Comparison of ENCODE assay signal across 12 cellular contexts in the genomic region with DNA sequence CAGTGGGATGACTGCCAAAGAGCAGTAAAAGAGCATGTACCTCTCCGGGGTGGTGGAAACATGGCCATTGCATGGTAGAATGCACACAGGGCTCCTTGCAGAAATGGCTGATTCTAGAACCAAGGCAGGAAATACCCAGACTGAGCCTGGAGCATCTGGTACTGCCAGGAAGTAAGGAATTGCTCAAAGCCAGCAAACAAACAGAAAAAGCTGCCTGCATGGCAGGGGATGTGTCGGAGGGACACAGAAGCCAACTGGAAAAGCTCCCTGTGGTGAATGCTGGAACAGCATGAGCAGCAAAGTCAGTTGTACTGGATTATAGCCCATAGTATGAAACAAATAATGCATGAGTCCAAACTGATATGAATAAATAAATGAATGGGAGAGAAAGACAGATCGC.
A peak's percentile ranks its signal among the peaks of the same experiment; 100 is the strongest.
DNase-seq lines count a peak whose midpoint lies in the region; ATAC-seq and TF ChIP-seq lines count a peak whose summit lies in the region.
"Had no signal": no experiment of that assay in that cellular context is flagged by ENCODE, and none has a peak within 500 bp of the region (broad histone marks: within the 10 kb centered on the region; RNA-seq: fewer than 3 reads in every experiment).

No MANE protein-coding gene starts in this region.

- H3K9ac ChIP-seq in BLaER1 treated with 17β-estradiol and CSF1 and Interleukin-3, amounts not matched to agents 10 nM and 100 nM: no peak overlapping the region
- no peak overlapping the region for H3K9ac ChIP-seq in HCT116 (ENCODE audit: low read length)

- no peak overlapping the region for H2AFZ ChIP-seq in HCT116 (ENCODE audit: low read depth, low read length, poor library complexity, severe bottlenecking)

- RAD21 ChIA-PET in HCT116 (lab: Charles Lee; ENCODE audit: low non-redundant PET in 1 of 2, low total read pairs in 2 of 2, uncharacterized antibody in 2 of 2, unreplicated experiment in 2 of 2): no interaction called here

- peak overlapping the region in 8 of 11 experiments; percentile 1 to 60 (median 30); a peak in 11 of 22 replicates for H3K4me2 ChIP-seq in BLaER1 treated with 17β-estradiol and CSF1 and Interleukin-3, amounts not matched to agents 10 nM and 100 nM
- no peak overlapping the region for H3K4me2 ChIP-seq in HCT116 (ENCODE audit: low read length)

- peaks cover 0 to 22% (median 11%) of the 10 kb centered on the region in 11 experiments; a peak in 12 of 22 replicates for H4K20me1 ChIP-seq in BLaER1 treated with 17β-estradiol and CSF1 and Interleukin-3, amounts not matched to agents 10 nM and 100 nM
- no peaks in the 10 kb centered on the region for H4K20me1 ChIP-seq in HCT116 (ENCODE audit: insufficient read depth)

- peaks cover 0 to 9% (median 6%) of the 10 kb centered on the region in 11 experiments; a peak in 9 of 22 replicates for H3K9me3 ChIP-seq in BLaER1 treated with 17β-estradiol and CSF1 and Interleukin-3, amounts not matched to agents 10 nM and 100 nM (replicated peaks in 1 of 11)
- H3K9me3 ChIP-seq in HCT116 (ENCODE audit: control insufficient read depth in 1 of 2, insufficient read depth in 1 of 2, low read depth in 1 of 2, low read length in 2 of 2) (no peaks in the 10 kb centered on the region), body of pancreas (no peaks in the 10 kb centered on the region)
- H3K9me3 ChIP-seq: ascending aorta had no signal

- intact Hi-C loops in HCT116 (cut with micrococcal nuclease): no loop called here
- intact Hi-C loops in body of pancreas (cut with DNase I): no loop called here

- H3K4me1 ChIP-seq in BLaER1 treated with 17β-estradiol and CSF1 and Interleukin-3, amounts not matched to agents 10 nM and 100 nM: peaks cover 0 to 36% (median 28%) of the 10 kb centered on the region in 10 experiments; a peak in 17 of 20 replicates
- H3K4me1 ChIP-seq in HCT116 (ENCODE audit: control insufficient read depth in 1 of 2, insufficient read depth in 2 of 2, low read length in 2 of 2) (no peaks in the 10 kb centered on the region), body of pancreas (no peaks in the 10 kb centered on the region)
- H3K4me1 ChIP-seq: ascending aorta, sigmoid colon had no signal

- CTCF ChIA-PET in HCT116 (lab: Charles Lee): no interaction called here

- in situ Hi-C loops in astrocyte of the spinal cord (cut with HindIII; ENCODE audit: low sequenced_read_pairs): no loop called here

- no peaks in the 10 kb centered on the region; a peak in 1 of 22 replicates for H3K27me3 ChIP-seq in BLaER1 treated with 17β-estradiol and CSF1 and Interleukin-3, amounts not matched to agents 10 nM and 100 nM
- no peaks in the 10 kb centered on the region for H3K27me3 ChIP-seq in HCT116 (ENCODE audit: insufficient read depth, low read length)
- H3K27me3 ChIP-seq in body of pancreas: no peaks in the 10 kb centered on the region
- H3K27me3 ChIP-seq: ascending aorta, sigmoid colon had no signal

- DNase-seq in HCT116 (ENCODE audit: low read depth, low spot score) (no peak), astrocyte of the spinal cord (ENCODE audit: low read depth, low spot score) (peak; percentile 8), islet precursor cell (peak; percentile 58), NCI-H1930 (lab: John Stamatoyannopoulos, UW) (no peak), body of pancreas (no peak)
- DNase-seq: activated CD4-positive, alpha-beta T cell treated with anti-CD3 and anti-CD28 coated beads for 4 hours; activated T-cell treated with anti-CD3 and anti-CD28 coated beads, Interleukin-2, amount 50 U/mL, for 4 hours; sigmoid colon had no signal

- TF ChIP-seq CTCF in HCT116 (IDR thresholded peaks at IDR 0.05 in 2 of 3, conservative IDR thresholded peaks at IDR 0.05 in 1 of 3; ENCODE audit: borderline replicate concordance in 1 of 3, insufficient read depth in 1 of 3, low read depth in 2 of 3, low read length in 2 of 3): peak in 1 of 3 experiments; percentile 15; a peak in 1 of 6 replicates
- no peak for TF ChIP-seq CTCF in astrocyte of the spinal cord (IDR thresholded peaks at IDR 0.05; ENCODE audit: low read depth, low read length)
- no peak for TF ChIP-seq CTCF in body of pancreas (IDR thresholded peaks at IDR 0.05)

- no peak for TF ChIP-seq RAD21 in HCT116 (IDR thresholded peaks at IDR 0.05; ENCODE audit: low read depth)

- no peaks in the 10 kb centered on the region for H3K79me2 ChIP-seq in HCT116 (ENCODE audit: insufficient read depth, low read length)

- BruUV-seq in HCT116 (replicated peaks; lab: Mats Ljungman, UMichigan): no TSS peak

- ATAC-seq in HCT116: peak; percentile 53; the same call in 1 of the 2 replicates
- ATAC-seq in body of pancreas: no peak
- no peak for ATAC-seq in HG03342 (IDR thresholded peaks at IDR 0.05; ENCODE audit: unreplicated experiment)
- ATAC-seq in HG02885 (IDR thresholded peaks at IDR 0.05; ENCODE audit: poor library complexity, unreplicated experiment): no peak
- ATAC-seq: activated T-cell treated with anti-CD3 and anti-CD28 coated beads, Interleukin-2, amount 50 U/mL, for 4 hours had no signal

- POLR2A ChIA-PET in HCT116 (lab: Charles Lee): no interaction called here

- H3K36me3 ChIP-seq in BLaER1 treated with 17β-estradiol and CSF1 and Interleukin-3, amounts not matched to agents 10 nM and 100 nM: peaks cover 14 to 48% (median 26%) of the 10 kb centered on the region in 11 experiments; a peak in 20 of 22 replicates
- H3K36me3 ChIP-seq in HCT116 (ENCODE audit: control insufficient read depth in 1 of 2, insufficient read depth in 2 of 2, low read length in 2 of 2) (no peaks in the 10 kb centered on the region), body of pancreas (replicated peaks in 1 of 2; ENCODE audit: insufficient read depth in 1 of 2, low read depth in 2 of 2) (no peaks in the 10 kb centered on the region)

- 98 to 100% methylated on average over 3 of the region's 3 CpGs for WGBS in body of pancreas, 2 donors

- TF ChIP-seq POLR2A in HCT116 (IDR thresholded peaks at IDR 0.05; ENCODE audit: borderline replicate concordance, extremely low read depth, insufficient read depth, insufficient read length): no peak
- no peak for TF ChIP-seq POLR2A in body of pancreas (IDR thresholded peaks at IDR 0.05)

- H3K9me2 ChIP-seq in HCT116 (ENCODE audit: insufficient read depth): no peaks in the 10 kb centered on the region

- no peak overlapping the region for H3K4me3 ChIP-seq in BLaER1 treated with 17β-estradiol and CSF1 and Interleukin-3, amounts not matched to agents 10 nM and 100 nM
- H3K4me3 ChIP-seq in HCT116 (replicated peaks in 1 of 2; ENCODE audit: low read depth in 1 of 2, low read length in 2 of 2): no peak overlapping the region
- H3K4me3 ChIP-seq in astrocyte of the spinal cord (ENCODE audit: low read depth, low read length): no peak overlapping the region
- no peak overlapping the region for H3K4me3 ChIP-seq in body of pancreas
- H3K4me3 ChIP-seq: ascending aorta, sigmoid colon had no signal

- H3K27ac ChIP-seq in BLaER1 treated with 17β-estradiol and CSF1 and Interleukin-3, amounts not matched to agents 10 nM and 100 nM: no peak overlapping the region
- H3K27ac ChIP-seq in HCT116 (ENCODE audit: low read depth, low read length) (no peak overlapping the region), body of pancreas (no peak overlapping the region)
- H3K27ac ChIP-seq: ascending aorta, sigmoid colon had no signal

TF ChIP-seq in HCT116, 20 proteins besides CTCF, POLR2A, EP300 and RAD21 (continues in another document):
- TF ChIP-seq JUND (IDR thresholded peaks at IDR 0.05) (no peak), CEBPB (IDR thresholded peaks at IDR 0.05; ENCODE audit: low read depth) (no peak), YY1 (IDR thresholded peaks at IDR 0.05; ENCODE audit: extremely low read depth, insufficient replicate concordance, low read depth, low read length) (no peak), REST (IDR thresholded peaks at IDR 0.05; ENCODE audit: low read depth) (no peak), EZH2phosphoT487 (IDR thresholded peaks at IDR 0.05; ENCODE audit: borderline replicate concordance) (no peak), SIN3A (IDR thresholded peaks at IDR 0.05; ENCODE audit: low read depth) (no peak), CBX3 (IDR thresholded peaks at IDR 0.05; ENCODE audit: low read depth) (no peak), POLR2AphosphoS5 (IDR thresholded peaks at IDR 0.05; ENCODE audit: low read depth, low read length) (no peak), ZFX (IDR thresholded peaks at IDR 0.05) (no peak), EZH2 (IDR thresholded peaks at IDR 0.05) (no peak), ATF3 (IDR thresholded peaks at IDR 0.05) (no peak), EGR1 (IDR thresholded peaks at IDR 0.05; ENCODE audit: low read depth) (no peak), ELF1 (IDR thresholded peaks at IDR 0.05; ENCODE audit: borderline replicate concordance, low read depth) (no peak), TCF7L2 (IDR thresholded peaks at IDR 0.05; ENCODE audit: borderline replicate concordance, extremely low read depth, insufficient read depth, insufficient read length) (no peak)

Comparison
In these comparisons a context has a peak if more than half of its experiments do, and no peak if none do; other contexts are left out.
1. DNase-seq: peak in astrocyte of the spinal cord (single experiment) and islet precursor cell (single experiment); none in HCT116 (single experiment), NCI-H1930 (0 of 2) and body of pancreas (0 of 4).